ENCODE assay signal across 20 cellular contexts in genomic region chr5:88051148-88051547, GRCh38.
"Had no signal": no experiment of that assay in that cellular context is flagged by ENCODE, and none has a peak within 500 bp of the region (broad histone marks: within the 10 kb centered on the region; RNA-seq: fewer than 3 reads in every experiment).

No MANE protein-coding gene starts in this region.

- H3K27ac ChIP-seq: HL-60, RWPE1, SJCRH30 had no signal

- H3K9me3 ChIP-seq: SJCRH30 had no signal

- H3K36me3 ChIP-seq: SJCRH30 had no signal

- ATAC-seq: Panc1, SK-N-SH treated with all-trans-retinoic acid at 6 μM for 48 hours had no signal

- H3K4me1 ChIP-seq: SJCRH30 had no signal

- DNase-seq: KBM-7, MV-4-11, NCI-H1048, NCI-H1105 treated with DMSO at 0.1 percent for 48 hours, NCI-H1417 treated with DMSO at 0.1 percent for 48 hours, NCI-H146, NCI-H1694 treated with DMSO at 0.1 percent for 48 hours, NCI-H1930, NCI-H2081, NCI-H2107, NCI-H2227 treated with DMSO at 0.1 percent for 48 hours, NCI-H524, NCI-H526 treated with DMSO at 0.1 percent for 48 hours, NCI-H748 treated with DMSO at 0.1 percent for 48 hours, SHP77, SJCRH30 had no signal

- H3K27me3 ChIP-seq: SJCRH30 had no signal

- H3K4me3 ChIP-seq: SJCRH30 had no signal
